1 cellular context compared by ENCODE assay signal in genomic region chr22:27983361-27983791, GRCh38.
TF ChIP-seq lines count a peak whose summit lies in the region.

No MANE protein-coding gene starts in this region.

TF ChIP-seq in HepG2, 621 proteins besides CTCF, POLR2A, EP300 and RAD21:
- TF ChIP-seq ZHX1 (CRISPR knock-in tag; IDR thresholded peaks at IDR 0.05; ENCODE audit: low read depth) = no peak
- TF ChIP-seq MEIS1 (CRISPR knock-in tag; IDR thresholded peaks at IDR 0.05; ENCODE audit: borderline replicate concordance) = no peak
- TF ChIP-seq REPIN1 (CRISPR knock-in tag; IDR thresholded peaks at IDR 0.05; ENCODE audit: borderline replicate concordance, low read depth) = no peak
- no peak for TF ChIP-seq ZBTB49 (CRISPR knock-in tag; IDR thresholded peaks at IDR 0.05; ENCODE audit: borderline replicate concordance)
- TF ChIP-seq, protein P1, sequence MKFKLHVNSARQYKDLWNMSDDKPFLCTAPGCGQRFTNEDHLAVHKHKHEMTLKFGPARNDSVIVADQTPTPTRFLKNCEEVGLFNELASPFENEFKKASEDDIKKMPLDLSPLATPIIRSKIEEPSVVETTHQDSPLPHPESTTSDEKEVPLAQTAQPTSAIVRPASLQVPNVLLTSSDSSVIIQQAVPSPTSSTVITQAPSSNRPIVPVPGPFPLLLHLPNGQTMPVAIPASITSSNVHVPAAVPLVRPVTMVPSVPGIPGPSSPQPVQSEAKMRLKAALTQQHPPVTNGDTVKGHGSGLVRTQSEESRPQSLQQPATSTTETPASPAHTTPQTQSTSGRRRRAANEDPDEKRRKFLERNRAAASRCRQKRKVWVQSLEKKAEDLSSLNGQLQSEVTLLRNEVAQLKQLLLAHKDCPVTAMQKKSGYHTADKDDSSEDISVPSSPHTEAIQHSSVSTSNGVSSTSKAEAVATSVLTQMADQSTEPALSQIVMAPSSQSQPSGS (CRISPR knock-in tag; IDR thresholded peaks at IDR 0.05) = no peak
- no peak for TF ChIP-seq ZNF550 (CRISPR knock-in tag; IDR thresholded peaks at IDR 0.05; ENCODE audit: borderline replicate concordance)
- no peak for TF ChIP-seq IRF2 (CRISPR knock-in tag; IDR thresholded peaks at IDR 0.05)
- TF ChIP-seq, protein P2, sequence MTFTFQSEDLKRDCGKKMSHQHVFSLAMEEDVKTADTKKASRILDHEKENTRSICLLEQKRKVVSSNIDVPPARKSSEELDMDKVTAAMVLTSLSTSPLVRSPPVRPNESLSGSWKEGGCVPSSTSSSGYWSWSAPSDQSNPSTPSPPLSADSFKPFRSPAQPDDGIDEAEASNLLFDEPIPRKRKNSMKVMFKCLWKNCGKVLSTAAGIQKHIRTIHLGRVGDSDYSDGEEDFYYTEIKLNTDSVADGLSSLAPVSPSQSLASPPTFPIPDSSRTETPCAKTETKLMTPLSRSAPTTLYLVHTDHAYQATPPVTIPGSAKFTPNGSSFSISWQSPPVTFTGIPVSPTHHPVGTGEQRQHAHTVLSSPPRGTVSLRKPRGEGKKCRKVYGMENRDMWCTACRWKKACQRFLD (CRISPR knock-in tag; IDR thresholded peaks at IDR 0.05; ENCODE audit: borderline replicate concordance) = no peak
- no peak for TF ChIP-seq REST (IDR thresholded peaks at IDR 0.05; ENCODE audit: borderline replicate concordance in 1 of 2, low read depth in 1 of 2, low read length in 2 of 2)
- no peak for TF ChIP-seq ZNF776 (CRISPR knock-in tag; IDR thresholded peaks at IDR 0.05)
- TF ChIP-seq PRDM4 (CRISPR knock-in tag; IDR thresholded peaks at IDR 0.05; ENCODE audit: borderline replicate concordance) = no peak
- no peak for TF ChIP-seq ZNF577 (CRISPR knock-in tag; IDR thresholded peaks at IDR 0.05; ENCODE audit: borderline replicate concordance, low read depth)
- TF ChIP-seq ZNF607 (CRISPR knock-in tag; IDR thresholded peaks at IDR 0.05; ENCODE audit: borderline replicate concordance) = no peak
- TF ChIP-seq ZNF710 (CRISPR knock-in tag; IDR thresholded peaks at IDR 0.05; ENCODE audit: borderline replicate concordance) = no peak
- TF ChIP-seq BCLAF1 (IDR thresholded peaks at IDR 0.05) = no peak
- no peak for TF ChIP-seq ZFP90 (CRISPR knock-in tag; IDR thresholded peaks at IDR 0.05; ENCODE audit: borderline replicate concordance)
- no peak for TF ChIP-seq ARID3A (IDR thresholded peaks at IDR 0.05; ENCODE audit: low read depth, low read length)
- TF ChIP-seq POLR2AphosphoS5 (IDR thresholded peaks at IDR 0.05; ENCODE audit: low read depth, low read length) = no peak
- TF ChIP-seq, protein P3, sequence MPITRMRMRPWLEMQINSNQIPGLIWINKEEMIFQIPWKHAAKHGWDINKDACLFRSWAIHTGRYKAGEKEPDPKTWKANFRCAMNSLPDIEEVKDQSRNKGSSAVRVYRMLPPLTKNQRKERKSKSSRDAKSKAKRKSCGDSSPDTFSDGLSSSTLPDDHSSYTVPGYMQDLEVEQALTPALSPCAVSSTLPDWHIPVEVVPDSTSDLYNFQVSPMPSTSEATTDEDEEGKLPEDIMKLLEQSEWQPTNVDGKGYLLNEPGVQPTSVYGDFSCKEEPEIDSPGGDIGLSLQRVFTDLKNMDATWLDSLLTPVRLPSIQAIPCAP (CRISPR knock-in tag; IDR thresholded peaks at IDR 0.05; ENCODE audit: low read depth) = no peak
